9 cellular contexts compared by ENCODE assay signal in the genomic region with DNA sequence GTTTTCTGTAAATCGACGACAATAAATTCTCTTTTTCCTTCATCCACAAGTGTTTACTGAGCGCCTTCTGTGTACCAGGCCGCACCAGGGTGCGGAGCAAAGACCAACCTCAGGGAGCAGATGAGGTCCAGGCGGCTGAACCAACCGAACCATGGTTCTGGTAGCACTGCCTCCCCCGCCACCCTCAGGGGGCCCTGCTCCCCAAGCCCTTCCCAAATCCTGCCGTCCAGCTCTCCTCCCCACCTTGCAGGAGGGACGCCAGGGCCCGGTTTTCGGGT. TPM values are rescaled to one million over a fixed set of nuclear protein-coding genes. Genes with fewer than 3 reads are reported as not detected.
DNase-seq lines count a peak whose midpoint lies in the region; ATAC-seq and TF ChIP-seq lines count a peak whose summit lies in the region.
"Had no signal": no experiment of that assay in that cellular context is flagged by ENCODE, and none has a peak within 500 bp of the region (broad histone marks: within the 10 kb centered on the region; RNA-seq: fewer than 3 reads in every experiment).

No MANE protein-coding gene starts in this region.

- peak overlapping the region; percentile 90 for H3K4me3 Mint-ChIP-seq in activated CD8-positive, alpha-beta memory T cell treated with anti-CD3 and anti-CD28 coated beads, Interleukin-2, amount 10 ng/mL, durations not matched to agents 7 days and 5 days

- H3K27me3 ChIP-seq in right lobe of liver (no peaks in the 10 kb centered on the region), thymus (ENCODE audit: control insufficient read depth, insufficient read depth) (peaks cover 23% of the 10 kb centered on the region)

- peak overlapping the region; percentile 91 for H3K27ac Mint-ChIP-seq in activated CD8-positive, alpha-beta memory T cell treated with anti-CD3 and anti-CD28 coated beads, Interleukin-2, amount 10 ng/mL, durations not matched to agents 7 days and 5 days

- H3K36me3 Mint-ChIP-seq in activated CD8-positive, alpha-beta memory T cell treated with anti-CD3 and anti-CD28 coated beads, Interleukin-2, amount 10 ng/mL, durations not matched to agents 7 days and 5 days, result peaks cover 3% of the 10 kb centered on the region

- TF ChIP-seq POLR2A in right lobe of liver (IDR thresholded peaks at IDR 0.05), result no peak

- intact Hi-C loops in right lobe of liver (cut with DNase I), result no loop called here

- peaks cover 32% of the 10 kb centered on the region for H3K4me1 Mint-ChIP-seq in activated CD8-positive, alpha-beta memory T cell treated with anti-CD3 and anti-CD28 coated beads, Interleukin-2, amount 10 ng/mL, durations not matched to agents 7 days and 5 days

- TF ChIP-seq CTCF in astrocyte of the cerebellum (IDR thresholded peaks at IDR 0.05; ENCODE audit: low read depth, low read length, missing control alignments), result no peak
- TF ChIP-seq CTCF in right lobe of liver (IDR thresholded peaks at IDR 0.05), result no peak

- 37% methylated on average over 9 of the region's 12 CpGs for WGBS in right lobe of liver (ENCODE audit: insufficient coverage, low coverage, low lambda C conversion rate, missing lambda C conversion rate)
- 67% methylated on average over 12 of the region's 12 CpGs for WGBS in thymus

- H3K4me1 ChIP-seq in right lobe of liver (peaks cover 0 to 10% (median 5%) of the 10 kb centered on the region in 4 donors), thymus (ENCODE audit: control insufficient read depth, insufficient read depth, low read length) (peaks cover 11% of the 10 kb centered on the region)

- CTCF ChIA-PET in activated CD8-positive, alpha-beta memory T cell treated with anti-CD3 and anti-CD28 coated beads, Interleukin-2, amount 10 ng/mL, durations not matched to agents 7 days and 5 days (lab: Charles Lee), result interaction anchor here (2.5 kb wide), 1 partner anchor 13 kb away, joined by 5 read pairs; a partner anchor contains a TSS

- DNase-seq in activated CD8-positive, alpha-beta memory T cell treated with anti-CD3 and anti-CD28 coated beads, Interleukin-2, amount 10 ng/mL, durations not matched to agents 7 days and 5 days, result no peak
- DNase-seq in activated CD8-positive, alpha-beta memory T cell treated with anti-CD3 and anti-CD28 coated beads for 24 hours, result no peak
- DNase-seq in astrocyte of the cerebellum (ENCODE audit: low read depth) (no peak), right lobe of liver (no peak), dermis blood vessel endothelial cell (no peak), OCI-M1 (lab: John Stamatoyannopoulos, UW) (no peak)

- ATAC-seq in activated CD8-positive, alpha-beta memory T cell treated with anti-CD3 and anti-CD28 coated beads, Interleukin-2, amount 10 ng/mL, durations not matched to agents 7 days and 5 days, result no peak
- ATAC-seq in right lobe of liver (no peak), GM19035 (IDR thresholded peaks at IDR 0.05; ENCODE audit: unreplicated experiment) (no peak)

- in situ Hi-C loops in astrocyte of the cerebellum (cut with HindIII; ENCODE audit: low sequenced_read_pairs), result no loop called here

- H3K9me3 ChIP-seq in right lobe of liver, result no peaks in the 10 kb centered on the region
- no peaks in the 10 kb centered on the region for H3K9me3 ChIP-seq in thymus (ENCODE audit: control insufficient read depth)

- H3K4me3 ChIP-seq in astrocyte of the cerebellum (ENCODE audit: low read depth, low read length) (peak overlapping the region; percentile 62), right lobe of liver (peak overlapping the region; percentile 46 to 56 (median 49)), thymus (ENCODE audit: low read length) (peak overlapping the region; percentile 43)

- H3K27ac ChIP-seq in right lobe of liver (no peak overlapping the region), thymus (ENCODE audit: low read depth) (no peak overlapping the region)

- H3K36me3 ChIP-seq in right lobe of liver (no peaks in the 10 kb centered on the region), thymus (ENCODE audit: control insufficient read depth, insufficient read depth) (peaks cover under 1% of the 10 kb centered on the region)

- no peaks in the 10 kb centered on the region for H3K9me3 Mint-ChIP-seq in activated CD8-positive, alpha-beta memory T cell treated with anti-CD3 and anti-CD28 coated beads, Interleukin-2, amount 10 ng/mL, durations not matched to agents 7 days and 5 days (ENCODE audit: low read depth)

- H3K27me3 Mint-ChIP-seq in activated CD8-positive, alpha-beta memory T cell treated with anti-CD3 and anti-CD28 coated beads, Interleukin-2, amount 10 ng/mL, durations not matched to agents 7 days and 5 days, result peaks cover 8% of the 10 kb centered on the region

RNA-seq across cellular contexts. Expression of a gene that starts 5.1 kb away (rescaled TPM):
- total RNA-seq in activated CD8-positive, alpha-beta memory T cell treated with anti-CD3 and anti-CD28 coated beads, Interleukin-2, amount 10 ng/mL, durations not matched to agents 7 days and 5 days, result under 1 TPM; 0.61 to 0.70 TPM
- total RNA-seq in right lobe of liver (not detected), dermis blood vessel endothelial cell (not detected in 2 replicates)
- not detected for polyA plus RNA-seq in thymus
- total RNA-seq: renal cortical epithelial cell had no signal

RNA-seq across cellular contexts. Expression of a gene that starts 7.9 kb away (rescaled TPM):
- total RNA-seq in activated CD8-positive, alpha-beta memory T cell treated with anti-CD3 and anti-CD28 coated beads, Interleukin-2, amount 10 ng/mL, durations not matched to agents 7 days and 5 days, result 10 to 100 TPM in 1 of 2 experiments, 1 to 10 TPM in 1; 7.8 to 11.2 TPM
- total RNA-seq in right lobe of liver (10 to 100 TPM in 1 of 6 experiments, 1 to 10 TPM in 5; 5.6 to 12.1 (median 6.6) TPM), dermis blood vessel endothelial cell (8.2 and 12.0 TPM in 2 replicates)
- 5.2 TPM for polyA plus RNA-seq in thymus

RNA-seq across cellular contexts. Expression of a gene that starts 13.5 kb away (rescaled TPM):
- 1,000 to 10,000 TPM in 1 of 2 experiments, 100 to 1,000 TPM in 1; 914 to 1,022 TPM for total RNA-seq in activated CD8-positive, alpha-beta memory T cell treated with anti-CD3 and anti-CD28 coated beads, Interleukin-2, amount 10 ng/mL, durations not matched to agents 7 days and 5 days
- 100 to 1,000 TPM; 274 to 637 (median 304) TPM for total RNA-seq in right lobe of liver
- 942 TPM for polyA plus RNA-seq in thymus
- 1,348 and 2,550 TPM in 2 replicates for total RNA-seq in dermis blood vessel endothelial cell

RNA-seq across cellular contexts. Expression of a gene that starts 19.7 kb away (rescaled TPM):
- total RNA-seq in activated CD8-positive, alpha-beta memory T cell treated with anti-CD3 and anti-CD28 coated beads, Interleukin-2, amount 10 ng/mL, durations not matched to agents 7 days and 5 days, result 1 to 10 TPM in 1 of 2 experiments, under 1 TPM in 1; 0.98 to 1.2 TPM
- total RNA-seq in right lobe of liver, result 1 to 10 TPM; 1.7 to 3.9 (median 2.4) TPM
- polyA plus RNA-seq in thymus, result 2.9 TPM
- total RNA-seq in dermis blood vessel endothelial cell, result 3.5 and 4.1 TPM in 2 replicates

RNA-seq across cellular contexts. Expression of a gene that starts 38.0 kb away (rescaled TPM):
- total RNA-seq in activated CD8-positive, alpha-beta memory T cell treated with anti-CD3 and anti-CD28 coated beads, Interleukin-2, amount 10 ng/mL, durations not matched to agents 7 days and 5 days, result under 1 TPM; 0.87 to 0.91 TPM
- total RNA-seq in right lobe of liver (1 to 10 TPM in 5 of 6 experiments, under 1 TPM in 1; 0.73 to 3.1 (median 1.7) TPM), dermis blood vessel endothelial cell (1.3 and 2.9 TPM in 2 replicates)
- 1.3 TPM for polyA plus RNA-seq in thymus
